Comparison of ENCODE assay signal across 24 cellular contexts in the genomic region with DNA sequence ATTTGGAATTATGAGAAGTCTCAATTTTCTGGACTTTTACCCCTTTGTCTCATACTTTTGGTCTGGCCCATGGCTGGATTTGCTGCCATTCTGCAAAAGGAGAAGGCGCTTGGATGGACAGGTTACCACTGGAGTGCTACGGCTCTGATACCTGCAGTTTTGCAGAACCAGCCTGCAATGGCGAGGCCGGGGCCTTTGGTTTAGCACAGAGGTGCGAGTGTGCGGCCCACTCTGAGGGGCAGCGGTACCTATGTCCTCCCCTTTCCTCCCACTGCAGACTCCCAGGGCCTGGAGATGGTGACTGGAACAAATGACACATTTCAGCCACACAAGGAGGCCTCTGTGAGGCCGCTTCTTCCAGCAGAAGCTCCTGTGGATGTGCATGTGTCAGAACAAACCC.
"Had no signal": no experiment of that assay in that cellular context is flagged by ENCODE, and none has a peak within 500 bp of the region (broad histone marks: within the 10 kb centered on the region; RNA-seq: fewer than 3 reads in every experiment).

No MANE protein-coding gene starts in this region.

- H3K27me3 ChIP-seq: left lung, pancreas, thyroid gland, vagina had no signal

- H3K4me3 ChIP-seq: left lung, lower lobe of right lung, pancreas, prostate gland, skin epidermis, thyroid gland, vagina had no signal

- H3K4me3 Mint-ChIP-seq: mesothelial cell of epicardium; naive B cell; natural killer cell; nephron progenitor cell; stimulated activated memory B cell treated with anti-CD40 and anti-IgM and Interleukin-4, amounts not matched to agents 10 μg/mL and 1 μg/mL and 100 μg/mL, for 72 hours; stimulated activated naive CD8-positive, alpha-beta T cell treated with anti-CD3 and anti-CD28 coated beads, Interleukin-15, amount 100 ng/mL, for 72 hours had no signal

- H3K27ac ChIP-seq: left lung, lower lobe of right lung, pancreas, prostate gland, skin epidermis, thyroid gland, vagina had no signal

- H3K27me3 Mint-ChIP-seq: naive B cell; stimulated activated memory B cell treated with anti-CD40 and anti-IgM and Interleukin-4, amounts not matched to agents 10 μg/mL and 1 μg/mL and 100 μg/mL, for 72 hours; stimulated activated naive CD8-positive, alpha-beta T cell treated with anti-CD3 and anti-CD28 coated beads, Interleukin-15, amount 100 ng/mL, for 72 hours had no signal

- H3K9me3 Mint-ChIP-seq: mesothelial cell of epicardium; naive B cell; natural killer cell; nephron progenitor cell; stimulated activated memory B cell treated with anti-CD40 and anti-IgM and Interleukin-4, amounts not matched to agents 10 μg/mL and 1 μg/mL and 100 μg/mL, for 72 hours; stimulated activated naive CD8-positive, alpha-beta T cell treated with anti-CD3 and anti-CD28 coated beads, Interleukin-15, amount 100 ng/mL, for 72 hours had no signal

- H3K4me1 ChIP-seq: left lung, lower lobe of right lung, pancreas, prostate gland, thyroid gland, vagina had no signal

- DNase-seq: hippocampal formation; kidney glomerular epithelial cell; left colon; left lung; lower lobe of right lung; mesendoderm; naive B cell; natural killer cell; nephron progenitor cell; pancreas; posterior cingulate gyrus; retina; right cardiac atrium; stimulated activated CD4-positive, alpha-beta T cell treated with anti-CD3 and anti-CD28 coated beads, Interleukin-4, amount 100 ng/mL, for 24 hours; stimulated activated naive CD4-positive, alpha-beta T cell treated with Interleukin-2 at 50 U/mL for 16 hours; stimulated activated naive CD8-positive, alpha-beta T cell treated with anti-CD3 and anti-CD28 coated beads, Interleukin-15, amount 100 ng/mL, for 72 hours; substantia nigra; thyroid gland; trophoblast cell had no signal

- H3K9me3 ChIP-seq: left lung, lower lobe of right lung, pancreas, prostate gland, thyroid gland, vagina had no signal

- H3K4me1 Mint-ChIP-seq: mesothelial cell of epicardium, nephron progenitor cell had no signal

- H3K27ac Mint-ChIP-seq: mesothelial cell of epicardium; natural killer cell; nephron progenitor cell; stimulated activated memory B cell treated with anti-CD40 and anti-IgM and Interleukin-4, amounts not matched to agents 10 μg/mL and 1 μg/mL and 100 μg/mL, for 72 hours; stimulated activated naive CD8-positive, alpha-beta T cell treated with anti-CD3 and anti-CD28 coated beads, Interleukin-15, amount 100 ng/mL, for 72 hours had no signal
